5 cellular contexts compared by ENCODE assay signal in the genomic region with DNA sequence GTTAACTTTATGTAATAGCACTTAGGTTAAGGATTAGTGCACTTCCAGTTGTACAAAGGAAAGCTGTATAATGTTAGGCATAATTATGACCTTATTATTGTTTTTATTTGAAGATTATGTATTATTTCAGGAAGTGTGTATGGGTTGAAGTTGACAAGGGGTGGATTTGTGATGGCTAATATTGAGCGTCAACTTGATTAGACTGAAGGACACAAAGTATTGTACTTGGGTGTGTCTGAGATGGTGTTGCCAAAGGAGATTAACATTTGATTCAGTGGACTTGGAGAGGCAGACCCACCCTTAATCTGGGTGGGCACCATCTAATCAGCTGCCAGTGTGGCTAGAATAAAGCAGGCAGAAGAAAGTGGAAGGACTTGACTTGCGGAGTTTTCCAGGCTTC.
"Had no signal": no experiment of that assay in that cellular context is flagged by ENCODE, and none has a peak within 500 bp of the region (broad histone marks: within the 10 kb centered on the region; RNA-seq: fewer than 3 reads in every experiment).

No MANE protein-coding gene starts in this region.

- DNase-seq: IMR-90 had no signal

- ATAC-seq: HepG2, K562 had no signal

- H3K4me3 ChIP-seq: K562 had no signal

- FAIRE-seq: HepG2, HTR-8/SVneo, K562 had no signal

- H3K27ac ChIP-seq: HL-60 had no signal
